Comparison of ENCODE assay signal across 8 cellular contexts in the genomic region with DNA sequence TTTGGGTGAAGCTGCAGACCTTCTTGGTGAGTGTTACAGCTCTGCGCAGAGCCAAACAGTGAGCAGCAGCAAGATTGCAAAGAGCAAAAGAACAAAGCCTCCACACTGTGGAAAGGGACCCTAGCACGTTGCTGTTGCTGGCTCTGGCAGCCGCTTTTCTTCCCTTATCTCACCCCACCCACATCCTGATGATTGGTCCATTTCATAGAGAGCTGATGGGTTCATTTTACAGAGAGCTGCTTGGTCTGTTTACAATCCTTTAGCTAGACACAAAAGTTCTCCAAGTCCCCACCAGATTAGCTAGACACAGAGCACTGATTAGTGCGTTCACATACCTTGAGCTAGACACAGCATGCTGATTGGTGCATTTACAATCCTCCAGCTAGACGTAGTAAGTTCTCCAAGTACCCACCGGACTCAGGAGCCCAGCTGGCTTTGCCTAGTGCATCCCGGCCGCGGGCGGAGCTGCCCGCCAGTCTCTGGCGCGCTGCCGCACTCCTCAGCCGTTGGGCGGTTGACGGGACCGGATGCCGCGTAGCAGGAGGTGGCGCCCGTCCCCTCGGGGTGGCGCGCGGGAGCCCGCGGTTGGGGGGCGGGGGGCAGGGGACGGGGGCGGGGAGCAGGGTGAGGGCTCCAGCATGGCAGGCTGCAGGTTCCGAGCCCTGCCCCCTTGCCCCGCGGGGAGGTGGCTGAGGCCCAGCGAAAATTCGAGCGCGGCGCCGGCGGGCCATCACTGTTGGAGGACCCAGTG.
A peak's percentile ranks its signal among the peaks of the same experiment; 100 is the strongest.
DNase-seq lines count a peak whose midpoint lies in the region; ATAC-seq lines count a peak whose summit lies in the region.
"Not testable (repeated sequence)": the region's sequence is repeated elsewhere in the genome, so short reads cannot be mapped to it uniquely, and the experiment has no call there.

No MANE protein-coding gene starts in this region.

- DNase-seq in ELR (ENCODE audit: low read depth) (peak; percentile 64), RPMI8226 (peak; percentile 54), kidney tubule cell (ENCODE audit: low spot score) (peak; percentile 60), sciatic nerve (ENCODE audit: low spot score) (peak; percentile 78)
- peak; percentile 84 for DNase-seq in activated T-cell treated with anti-CD3 and anti-CD28 coated beads, Interleukin-2, amount 50 U/mL, for 1 hour
- DNase-seq in effector CD4-positive, alpha-beta T cell: peak; percentile 68
- DNase-seq in substantia nigra (lab: John Stamatoyannopoulos, UW): not testable (repeated sequence)

- H3K27ac ChIP-seq in substantia nigra (ENCODE audit: low read depth, low read length, poor library complexity, severe bottlenecking): peak overlapping the region; percentile 49

- peak; percentile 44 for ATAC-seq in HG02610 (IDR thresholded peaks at IDR 0.05; ENCODE audit: unreplicated experiment)
- ATAC-seq in sciatic nerve: not testable (repeated sequence)

- intact Hi-C loops in sciatic nerve (cut with DNase I): not testable (repeated sequence)
